In genomic region chr17:5226940-5227878, GRCh38 we compare ENCODE assay signal across 14 cellular contexts. TPM values are rescaled to one million over a fixed set of nuclear protein-coding genes. Genes with fewer than 3 reads are reported as not detected.
DNase-seq lines count a peak whose midpoint lies in the region; ATAC-seq lines count a peak whose summit lies in the region.
"Had no signal": no experiment of that assay in that cellular context is flagged by ENCODE, and none has a peak within 500 bp of the region (broad histone marks: within the 10 kb centered on the region; RNA-seq: fewer than 3 reads in every experiment).

No MANE protein-coding gene starts in this region.

- H3K27me3 Mint-ChIP-seq in activated CD4-positive, alpha-beta T cell treated with anti-CD3 and anti-CD28 coated beads, Interleukin-2, amount 10 ng/mL, durations not matched to agents 7 days and 5 days, result no peaks in the 10 kb centered on the region
- H3K27me3 Mint-ChIP-seq in IgD-negative memory B cell, result no peaks in the 10 kb centered on the region
- H3K27me3 Mint-ChIP-seq in central memory CD8-positive, alpha-beta T cell, result no peaks in the 10 kb centered on the region
- H3K27me3 Mint-ChIP-seq in stimulated activated naive CD8-positive, alpha-beta T cell treated with anti-CD3 and anti-CD28 coated beads, Interleukin-15, amount 100 ng/mL, for 72 hours, result no peaks in the 10 kb centered on the region
- no peaks in the 10 kb centered on the region for H3K27me3 Mint-ChIP-seq in activated T-helper 17 cell treated with anti-CD3 and anti-CD28 coated beads, Interleukin-2, amount 50 U/mL, for 72 hours

- peak overlapping the region; percentile 85 for H3K27ac Mint-ChIP-seq in activated CD4-positive, alpha-beta T cell treated with anti-CD3 and anti-CD28 coated beads, Interleukin-2, amount 10 ng/mL, durations not matched to agents 7 days and 5 days
- H3K27ac Mint-ChIP-seq in IgD-negative memory B cell, result peak overlapping the region; percentile 97 to 98 (median 98)
- peak overlapping the region; percentile 96 for H3K27ac Mint-ChIP-seq in central memory CD8-positive, alpha-beta T cell (ENCODE audit: low read depth)
- H3K27ac Mint-ChIP-seq in stimulated activated naive CD8-positive, alpha-beta T cell treated with anti-CD3 and anti-CD28 coated beads, Interleukin-15, amount 100 ng/mL, for 72 hours, result peak overlapping the region; percentile 95 to 96
- H3K27ac Mint-ChIP-seq in activated T-helper 17 cell treated with anti-CD3 and anti-CD28 coated beads, Interleukin-2, amount 50 U/mL, for 72 hours, result no peak overlapping the region

- peak; percentile 91 for ATAC-seq in central memory CD8-positive, alpha-beta T cell (replicated peaks; ENCODE audit: extremely low read depth, poor library complexity, severe bottlenecking)
- peak; percentile 83 for ATAC-seq in stimulated activated naive CD8-positive, alpha-beta T cell treated with anti-CD3 and anti-CD28 coated beads, Interleukin-15, amount 100 ng/mL, for 72 hours
- no peak for ATAC-seq in GM18861 (IDR thresholded peaks at IDR 0.05; ENCODE audit: unreplicated experiment)
- ATAC-seq in activated T-helper 17 cell treated with anti-CD3 and anti-CD28 coated beads, Interleukin-2, amount 50 U/mL, for 72 hours (replicated peaks), result no peak
- ATAC-seq: left colon had no signal

- peaks cover 4% of the 10 kb centered on the region for H3K36me3 Mint-ChIP-seq in activated CD4-positive, alpha-beta T cell treated with anti-CD3 and anti-CD28 coated beads, Interleukin-2, amount 10 ng/mL, durations not matched to agents 7 days and 5 days (ENCODE audit: low read depth)
- peaks cover 31% of the 10 kb centered on the region for H3K36me3 Mint-ChIP-seq in IgD-negative memory B cell
- H3K36me3 Mint-ChIP-seq in central memory CD8-positive, alpha-beta T cell (ENCODE audit: insufficient read depth), result peaks cover 11% of the 10 kb centered on the region
- H3K36me3 Mint-ChIP-seq in activated T-helper 17 cell treated with anti-CD3 and anti-CD28 coated beads, Interleukin-2, amount 50 U/mL, for 72 hours (ENCODE audit: low read depth), result no peaks in the 10 kb centered on the region

- no peaks in the 10 kb centered on the region for H3K9me3 Mint-ChIP-seq in activated CD4-positive, alpha-beta T cell treated with anti-CD3 and anti-CD28 coated beads, Interleukin-2, amount 10 ng/mL, durations not matched to agents 7 days and 5 days
- H3K9me3 Mint-ChIP-seq in IgD-negative memory B cell, result no peaks in the 10 kb centered on the region
- no peaks in the 10 kb centered on the region for H3K9me3 Mint-ChIP-seq in central memory CD8-positive, alpha-beta T cell
- no peaks in the 10 kb centered on the region for H3K9me3 Mint-ChIP-seq in stimulated activated naive CD8-positive, alpha-beta T cell treated with anti-CD3 and anti-CD28 coated beads, Interleukin-15, amount 100 ng/mL, for 72 hours
- H3K9me3 Mint-ChIP-seq in activated T-helper 17 cell treated with anti-CD3 and anti-CD28 coated beads, Interleukin-2, amount 50 U/mL, for 72 hours, result no peaks in the 10 kb centered on the region

- POLR2A ChIA-PET in activated CD4-positive, alpha-beta T cell treated with anti-CD3 and anti-CD28 coated beads, Interleukin-2, amount 10 ng/mL, durations not matched to agents 7 days and 5 days (lab: Charles Lee), result no interaction called here

- H3K4me3 Mint-ChIP-seq in activated CD4-positive, alpha-beta T cell treated with anti-CD3 and anti-CD28 coated beads, Interleukin-2, amount 10 ng/mL, durations not matched to agents 7 days and 5 days, result no peak overlapping the region
- peak overlapping the region; percentile 80 to 99 (median 90) for H3K4me3 Mint-ChIP-seq in IgD-negative memory B cell
- H3K4me3 Mint-ChIP-seq in central memory CD8-positive, alpha-beta T cell, result peak overlapping the region; percentile 75
- peak overlapping the region; percentile 56 to 74 for H3K4me3 Mint-ChIP-seq in stimulated activated naive CD8-positive, alpha-beta T cell treated with anti-CD3 and anti-CD28 coated beads, Interleukin-15, amount 100 ng/mL, for 72 hours
- H3K4me3 Mint-ChIP-seq in activated T-helper 17 cell treated with anti-CD3 and anti-CD28 coated beads, Interleukin-2, amount 50 U/mL, for 72 hours, result no peak overlapping the region

- CTCF ChIA-PET in activated CD4-positive, alpha-beta T cell treated with anti-CD3 and anti-CD28 coated beads, Interleukin-2, amount 10 ng/mL, durations not matched to agents 7 days and 5 days (lab: Charles Lee), result interaction anchor here (0.7 to 1.4 kb wide), 4 partner anchors 10 to 1678 kb away, joined by 3 to 4 read pairs (median 4); no protein-coding TSS in a partner anchor

- DNase-seq in activated CD4-positive, alpha-beta T cell treated with anti-CD3 and anti-CD28 coated beads, Interleukin-2, amount 10 ng/mL, durations not matched to agents 7 days and 5 days, result no peak
- no peak for DNase-seq in activated CD4-positive, alpha-beta T cell treated with anti-CD3 and anti-CD28 coated beads, Interleukin-2, amount 50 U/mL, for 4 hours
- DNase-seq in central memory CD8-positive, alpha-beta T cell (ENCODE audit: low spot score in 2 of 2), result peak in 1 of 2 donors; percentile 53
- DNase-seq in stimulated activated naive CD8-positive, alpha-beta T cell treated with anti-CD3 and anti-CD28 coated beads, Interleukin-15, amount 100 ng/mL, for 72 hours, result peak; percentile 26 to 34
- no peak for DNase-seq in NCI-H146 (lab: John Stamatoyannopoulos, UW)
- DNase-seq: GOT3, NCI-H1694 had no signal

- peaks cover 26% of the 10 kb centered on the region for H3K4me1 Mint-ChIP-seq in activated CD4-positive, alpha-beta T cell treated with anti-CD3 and anti-CD28 coated beads, Interleukin-2, amount 10 ng/mL, durations not matched to agents 7 days and 5 days
- peaks cover 44 to 70% (median 66%) of the 10 kb centered on the region in 3 donors for H3K4me1 Mint-ChIP-seq in IgD-negative memory B cell
- peaks cover 62% of the 10 kb centered on the region for H3K4me1 Mint-ChIP-seq in central memory CD8-positive, alpha-beta T cell
- peaks cover 73% of the 10 kb centered on the region for H3K4me1 Mint-ChIP-seq in stimulated activated naive CD8-positive, alpha-beta T cell treated with anti-CD3 and anti-CD28 coated beads, Interleukin-15, amount 100 ng/mL, for 72 hours
- H3K4me1 Mint-ChIP-seq in activated T-helper 17 cell treated with anti-CD3 and anti-CD28 coated beads, Interleukin-2, amount 50 U/mL, for 72 hours, result peaks cover 4% of the 10 kb centered on the region

RNA-seq across cellular contexts. Expression of gene SCIMP, which starts 7.5 kb away (rescaled TPM):
- total RNA-seq in activated CD4-positive, alpha-beta T cell treated with anti-CD3 and anti-CD28 coated beads, Interleukin-2, amount 10 ng/mL, durations not matched to agents 7 days and 5 days, result not detected
- 325 TPM for polyA plus RNA-seq in IgD-negative memory B cell
- not detected for total RNA-seq in activated T-helper 17 cell treated with anti-CD3 and anti-CD28 coated beads, Interleukin-2, amount 50 U/mL, for 72 hours
- total RNA-seq: A673, renal cortical epithelial cell, RPMI7951 had no signal

RNA-seq across cellular contexts. Expression of gene ZNF594, which starts 35.5 kb away (rescaled TPM):
- total RNA-seq in activated CD4-positive, alpha-beta T cell treated with anti-CD3 and anti-CD28 coated beads, Interleukin-2, amount 10 ng/mL, durations not matched to agents 7 days and 5 days, result 10 to 100 TPM; 11.3 to 11.6 TPM
- polyA plus RNA-seq in IgD-negative memory B cell, result 2.1 TPM
- 1 to 10 TPM; 4.7 to 6.3 TPM for total RNA-seq in activated T-helper 17 cell treated with anti-CD3 and anti-CD28 coated beads, Interleukin-2, amount 50 U/mL, for 72 hours

RNA-seq across cellular contexts. Expression of gene RABEP1, which starts 54.9 kb away (rescaled TPM):
- 10 to 100 TPM; 37.6 to 40.4 TPM for total RNA-seq in activated CD4-positive, alpha-beta T cell treated with anti-CD3 and anti-CD28 coated beads, Interleukin-2, amount 10 ng/mL, durations not matched to agents 7 days and 5 days
- polyA plus RNA-seq in IgD-negative memory B cell, result 62.9 TPM
- 10 to 100 TPM; 35.7 to 55.5 TPM for total RNA-seq in activated T-helper 17 cell treated with anti-CD3 and anti-CD28 coated beads, Interleukin-2, amount 50 U/mL, for 72 hours

Comparison
In these comparisons a context has a peak if more than half of its experiments do, and no peak if none do; other contexts are left out.
1. DNase-seq: peak in stimulated activated naive CD8-positive, alpha-beta T cell treated with anti-CD3 and anti-CD28 coated beads, Interleukin-15, amount 100 ng/mL, for 72 hours (2 of 2); none in activated CD4-positive, alpha-beta T cell treated with anti-CD3 and anti-CD28 coated beads, Interleukin-2, amount 10 ng/mL, durations not matched to agents 7 days and 5 days (single experiment), activated CD4-positive, alpha-beta T cell treated with anti-CD3 and anti-CD28 coated beads, Interleukin-2, amount 50 U/mL, for 4 hours (0 of 2) and NCI-H146 (single experiment).
2. H3K4me3 Mint-ChIP-seq: peak in IgD-negative memory B cell (4 of 4), central memory CD8-positive, alpha-beta T cell (single experiment) and stimulated activated naive CD8-positive, alpha-beta T cell treated with anti-CD3 and anti-CD28 coated beads, Interleukin-15, amount 100 ng/mL, for 72 hours (2 of 2); none in activated CD4-positive, alpha-beta T cell treated with anti-CD3 and anti-CD28 coated beads, Interleukin-2, amount 10 ng/mL, durations not matched to agents 7 days and 5 days (single experiment) and activated T-helper 17 cell treated with anti-CD3 and anti-CD28 coated beads, Interleukin-2, amount 50 U/mL, for 72 hours (single experiment).
3. ATAC-seq: peak in central memory CD8-positive, alpha-beta T cell (single experiment) and stimulated activated naive CD8-positive, alpha-beta T cell treated with anti-CD3 and anti-CD28 coated beads, Interleukin-15, amount 100 ng/mL, for 72 hours (single experiment); none in GM18861 (single experiment) and activated T-helper 17 cell treated with anti-CD3 and anti-CD28 coated beads, Interleukin-2, amount 50 U/mL, for 72 hours (single experiment).